Comparison of ENCODE assay signal across 34 cellular contexts in genomic region chr13:100825551-100825950, GRCh38.
A peak's percentile ranks its signal among the peaks of the same experiment; 100 is the strongest.
DNase-seq lines count a peak whose midpoint lies in the region; ATAC-seq, FAIRE-seq and TF ChIP-seq lines count a peak whose summit lies in the region.
"Had no signal": no experiment of that assay in that cellular context is flagged by ENCODE, and none has a peak within 500 bp of the region (broad histone marks: within the 10 kb centered on the region; RNA-seq: fewer than 3 reads in every experiment).

No MANE protein-coding gene starts in this region.

- no peak overlapping the region for H3K4me3 Mint-ChIP-seq in naive thymus-derived CD4-positive, alpha-beta T cell
- H3K4me3 Mint-ChIP-seq: activated T-cell treated with anti-CD3 and anti-CD28 coated beads, Interleukin-2, amount 50 U/mL, for 4 hours; CD4-positive, CD25-positive, alpha-beta regulatory T cell; nephron progenitor cell; stimulated activated naive B cell treated with anti-CD40 and anti-IgM and Interleukin-4, amounts not matched to agents 10 μg/mL and 1 μg/mL and 100 μg/mL, for 72 hours; T-helper 17 cell had no signal

- no peaks in the 10 kb centered on the region for H3F3A ChIP-seq in PC-3 (ENCODE audit: low read length, unreplicated experiment)

- H4K91ac ChIP-seq in mesenchymal stem cell (ENCODE audit: low read length): no peak overlapping the region

- 94% methylated on average over 3 of the region's 3 CpGs for WGBS in mesenchymal stem cell

- H3K14ac ChIP-seq in mesenchymal stem cell (ENCODE audit: low read length in 2 of 2): no peak overlapping the region

- POLR2A ChIA-PET in PC-3 (lab: Charles Lee; ENCODE audit: unreplicated experiment): no interaction called here
- POLR2A ChIA-PET in naive thymus-derived CD4-positive, alpha-beta T cell (lab: Charles Lee): no interaction called here

- no peak overlapping the region for H3K23ac ChIP-seq in mesenchymal stem cell (ENCODE audit: low read length in 2 of 2)

- H3K36me3 Mint-ChIP-seq in naive thymus-derived CD4-positive, alpha-beta T cell: no peaks in the 10 kb centered on the region
- H3K36me3 Mint-ChIP-seq: CD4-positive, CD25-positive, alpha-beta regulatory T cell; stimulated activated naive B cell treated with anti-CD40 and anti-IgM and Interleukin-4, amounts not matched to agents 10 μg/mL and 1 μg/mL and 100 μg/mL, for 72 hours had no signal

- CTCF ChIA-PET in PC-3 (lab: Charles Lee): no interaction called here
- CTCF ChIA-PET in naive thymus-derived CD4-positive, alpha-beta T cell (lab: Charles Lee): no interaction called here

- H2AFZ ChIP-seq in PC-3 (ENCODE audit: low read length) (no peak overlapping the region), mesenchymal stem cell (ENCODE audit: low read depth, low read length) (no peak overlapping the region)

- BruUV-seq in PC-3 (replicated peaks; lab: Mats Ljungman, UMichigan): no TSS peak

- FAIRE-seq in kidney (lab: Jason Lieb, UNC): no peak
- FAIRE-seq: D721Med, endothelial cell of umbilical vein, K562, pancreas had no signal

- H3K27ac ChIP-seq in PC-3 (ENCODE audit: low read length) (no peak overlapping the region), mesenchymal stem cell (ENCODE audit: low read length, poor library complexity, severe bottlenecking) (no peak overlapping the region), kidney (ENCODE audit: low read depth in 2 of 2, low read length in 2 of 2) (no peak overlapping the region)
- no peak overlapping the region for H3K27ac ChIP-seq in naive thymus-derived CD4-positive, alpha-beta T cell (ENCODE audit: low read depth, low read length)
- H3K27ac ChIP-seq: adrenal gland, pancreas, Peyer's patch, right atrium auricular region, thoracic aorta, vagina had no signal

- no peaks in the 10 kb centered on the region for H3K4me1 Mint-ChIP-seq in naive thymus-derived CD4-positive, alpha-beta T cell
- H3K4me1 Mint-ChIP-seq: CD4-positive, CD25-positive, alpha-beta regulatory T cell; stimulated activated naive B cell treated with anti-CD40 and anti-IgM and Interleukin-4, amounts not matched to agents 10 μg/mL and 1 μg/mL and 100 μg/mL, for 72 hours; T-helper 17 cell had no signal

- H3K79me2 ChIP-seq in PC-3 (ENCODE audit: low read length): no peaks in the 10 kb centered on the region

- H3K9ac ChIP-seq in PC-3 (ENCODE audit: low read length) (no peak overlapping the region), mesenchymal stem cell (ENCODE audit: low read length) (peak overlapping the region; percentile 51), kidney (ENCODE audit: low read length in 2 of 2) (no peak overlapping the region)

- H4K8ac ChIP-seq in mesenchymal stem cell (ENCODE audit: low read length): no peak overlapping the region

- H3K4ac ChIP-seq in mesenchymal stem cell (ENCODE audit: low read depth in 1 of 2, low read length in 2 of 2): no peak overlapping the region

- no peaks in the 10 kb centered on the region for H3K79me1 ChIP-seq in mesenchymal stem cell (replicated peaks; ENCODE audit: low read length, poor library complexity, severe bottlenecking)

- no peak overlapping the region for H3K18ac ChIP-seq in mesenchymal stem cell (ENCODE audit: low read depth in 1 of 2, low read length in 2 of 2)

- H3K36me3 ChIP-seq in PC-3 (ENCODE audit: low read depth, low read length) (no peaks in the 10 kb centered on the region), mesenchymal stem cell (ENCODE audit: control insufficient read depth in 1 of 2, insufficient read depth in 2 of 2, low read depth in 1 of 2, low read length in 2 of 2) (no peaks in the 10 kb centered on the region), kidney (ENCODE audit: control insufficient read depth in 1 of 2, insufficient read depth in 2 of 2, low read length in 2 of 2) (no peaks in the 10 kb centered on the region)
- H3K36me3 ChIP-seq in naive thymus-derived CD4-positive, alpha-beta T cell (ENCODE audit: control insufficient read depth in 2 of 3, insufficient read depth in 3 of 3, low read length in 3 of 3): no peaks in the 10 kb centered on the region
- H3K36me3 ChIP-seq: adrenal gland, pancreas, Peyer's patch, right atrium auricular region, thoracic aorta, vagina had no signal

- H3K27me3 ChIP-seq in PC-3 (ENCODE audit: low read length): peaks cover 21% of the 10 kb centered on the region
- H3K27me3 ChIP-seq in mesenchymal stem cell (ENCODE audit: control insufficient read depth in 1 of 2, insufficient read depth in 1 of 2, low read length in 2 of 2): no peaks in the 10 kb centered on the region
- no peaks in the 10 kb centered on the region for H3K27me3 ChIP-seq in naive thymus-derived CD4-positive, alpha-beta T cell (ENCODE audit: control insufficient read depth in 2 of 2, insufficient read depth in 2 of 2, low read length in 2 of 2)
- H3K27me3 ChIP-seq: adrenal gland, pancreas, Peyer's patch, right atrium auricular region, vagina had no signal

- H3K27me3 Mint-ChIP-seq in naive thymus-derived CD4-positive, alpha-beta T cell: peaks cover 3 to 20% (median 13%) of the 10 kb centered on the region in 5 donors
- H3K27me3 Mint-ChIP-seq: stimulated activated naive B cell treated with anti-CD40 and anti-IgM and Interleukin-4, amounts not matched to agents 10 μg/mL and 1 μg/mL and 100 μg/mL, for 72 hours had no signal

- H2BK120ac ChIP-seq in mesenchymal stem cell (ENCODE audit: low read depth, low read length): no peak overlapping the region

- H2BK5ac ChIP-seq in mesenchymal stem cell (ENCODE audit: low read depth, low read length, poor library complexity, severe bottlenecking): no peak overlapping the region

- H3K4me2 ChIP-seq in PC-3 (ENCODE audit: low read length) (no peak overlapping the region), mesenchymal stem cell (ENCODE audit: low read length, poor library complexity, severe bottlenecking) (no peak overlapping the region)

- H3K9me3 ChIP-seq in PC-3 (ENCODE audit: low read length) (no peaks in the 10 kb centered on the region), mesenchymal stem cell (ENCODE audit: control insufficient read depth, low read length) (no peaks in the 10 kb centered on the region), kidney (ENCODE audit: control insufficient read depth in 1 of 2, low read length in 2 of 2) (peaks cover 2 to 4% of the 10 kb centered on the region in 2 donors)
- no peaks in the 10 kb centered on the region for H3K9me3 ChIP-seq in naive thymus-derived CD4-positive, alpha-beta T cell (ENCODE audit: control insufficient read depth in 2 of 3, low read length in 3 of 3)
- H3K9me3 ChIP-seq: adrenal gland, mucosa of descending colon, pancreas, Peyer's patch, vagina had no signal

- no peak overlapping the region for H3K27ac Mint-ChIP-seq in naive thymus-derived CD4-positive, alpha-beta T cell
- H3K27ac Mint-ChIP-seq: CD4-positive, CD25-positive, alpha-beta regulatory T cell; HFFc6; nephron progenitor cell; stimulated activated naive B cell treated with anti-CD40 and anti-IgM and Interleukin-4, amounts not matched to agents 10 μg/mL and 1 μg/mL and 100 μg/mL, for 72 hours; T-helper 17 cell had no signal

- no peak overlapping the region for H2BK15ac ChIP-seq in mesenchymal stem cell (ENCODE audit: low read depth, poor library complexity, severe bottlenecking)

- no peak overlapping the region for H2AK5ac ChIP-seq in mesenchymal stem cell (ENCODE audit: low read length, severe bottlenecking)

- ATAC-seq in PC-3: peak; percentile 43; the same call in 1 of the 2 replicates
- no peak for ATAC-seq in naive thymus-derived CD4-positive, alpha-beta T cell
- ATAC-seq: activated T-cell treated with anti-CD3 and anti-CD28 coated beads, Interleukin-2, amount 50 U/mL, for 4 hours; K562; mucosa of descending colon; stimulated activated naive B cell treated with anti-CD40 and anti-IgM and Interleukin-4, amounts not matched to agents 10 μg/mL and 1 μg/mL and 100 μg/mL, for 72 hours; T-helper 17 cell had no signal

- H3K4me3 ChIP-seq in PC-3 (ENCODE audit: low read length) (no peak overlapping the region), choroid plexus epithelial cell (ENCODE audit: low read depth, low read length) (no peak overlapping the region), mesenchymal stem cell (ENCODE audit: insufficient read depth in 1 of 2, low read depth in 1 of 2, low read length in 2 of 2) (no peak overlapping the region), kidney (ENCODE audit: low read length in 2 of 2) (no peak overlapping the region)
- no peak overlapping the region for H3K4me3 ChIP-seq in naive thymus-derived CD4-positive, alpha-beta T cell (ENCODE audit: low read length)
- H3K4me3 ChIP-seq: adrenal gland, K562, mucosa of descending colon, pancreas, Peyer's patch, right atrium auricular region, thoracic aorta, vagina had no signal

- peaks cover 7% of the 10 kb centered on the region; the same call in 1 of the 2 replicates for H3K4me1 ChIP-seq in PC-3 (ENCODE audit: insufficient read depth, low read length)
- no peaks in the 10 kb centered on the region for H3K4me1 ChIP-seq in mesenchymal stem cell (ENCODE audit: control insufficient read depth, insufficient read depth, low read depth, low read length)
- H3K4me1 ChIP-seq in kidney (ENCODE audit: control insufficient read depth in 1 of 2, insufficient read depth in 1 of 2, low read depth in 1 of 2, low read length in 2 of 2): no peaks in the 10 kb centered on the region
- no peaks in the 10 kb centered on the region for H3K4me1 ChIP-seq in naive thymus-derived CD4-positive, alpha-beta T cell (ENCODE audit: control insufficient read depth in 2 of 2, insufficient read depth in 2 of 2, low read length in 2 of 2)
- H3K4me1 ChIP-seq: adrenal gland, pancreas, Peyer's patch, right atrium auricular region, vagina had no signal

- no peaks in the 10 kb centered on the region for H3K9me2 ChIP-seq in PC-3 (replicated peaks; ENCODE audit: low read length)

- H2BK12ac ChIP-seq in mesenchymal stem cell (ENCODE audit: low read length in 2 of 2): no peak overlapping the region

- intact Hi-C loops in PC-3 (cut with micrococcal nuclease): no loop called here
- intact Hi-C loops in kidney (cut with DNase I): no loop called here
- intact Hi-C loops in naive thymus-derived CD4-positive, alpha-beta T cell (cut with micrococcal nuclease): no loop called here

- peak; percentile 6 for DNase-seq in EH (ENCODE audit: low read depth)
- DNase-seq in PC-3: peak; percentile 43
- peak; percentile 44 for DNase-seq in choroid plexus epithelial cell (ENCODE audit: low read depth)
- no peak for DNase-seq in mesenchymal stem cell
- DNase-seq in kidney: no peak
- no peak for DNase-seq in amygdala (lab: John Stamatoyannopoulos, UW)
- DNase-seq in naive thymus-derived CD4-positive, alpha-beta T cell: no peak
- no peak for DNase-seq in HuH-7 (ENCODE audit: low spot score)
- DNase-seq: activated CD4-positive, alpha-beta T cell treated with anti-CD3 and anti-CD28 coated beads for 48 hours; activated T-cell treated with anti-CD3 and anti-CD28 coated beads, Interleukin-2, amount 50 U/mL, for 4 hours; adrenal gland; CD4-positive, CD25-positive, alpha-beta regulatory T cell; central memory CD4-positive, alpha-beta T cell; HFFc6; hypothalamus; islet precursor cell; mucosa of descending colon; NCI-H146; NCI-H2171; NCI-H524 treated with DMSO at 0.1 percent for 48 hours; nephron progenitor cell; NK-92 treated with Interleukin-12 subunit alpha and Interleukin-12 subunit beta, amount 100 ng/mL, for 24 hours; pancreas; Peyer's patch; stimulated activated CD4-positive, alpha-beta T cell treated with anti-CD3 and anti-CD28 coated beads, Interleukin-12 subunit alpha, Interleukin-12 subunit beta, amount 100 ng/mL, for 4 hours; stimulated activated CD4-positive, alpha-beta T cell treated with anti-CD3 and anti-CD28 coated beads, Interleukin-4, amount 100 ng/mL, for 24 hours; stimulated activated naive B cell treated with anti-CD40 and anti-IgM and Interleukin-4, amounts not matched to agents 10 μg/mL and 1 μg/mL and 100 μg/mL, for 72 hours; T-helper 17 cell had no signal

- H3K9me3 Mint-ChIP-seq in naive thymus-derived CD4-positive, alpha-beta T cell: peaks cover 0 to 15% (median 5%) of the 10 kb centered on the region in 11 donors
- H3K9me3 Mint-ChIP-seq: activated T-cell treated with anti-CD3 and anti-CD28 coated beads, Interleukin-2, amount 50 U/mL, for 4 hours had no signal

- TF ChIP-seq CTCF in PC-3 (conservative IDR thresholded peaks at IDR 0.05; ENCODE audit: low read depth, low read length): no peak
- TF ChIP-seq CTCF in choroid plexus epithelial cell (conservative IDR thresholded peaks at IDR 0.05; ENCODE audit: low read depth, low read length): no peak
- no peak for TF ChIP-seq CTCF in kidney (IDR thresholded peaks at IDR 0.05; ENCODE audit: borderline replicate concordance, extremely low read depth, insufficient read depth)

- no peaks in the 10 kb centered on the region for H4K20me1 ChIP-seq in PC-3 (ENCODE audit: low read length)

Comparison
In these comparisons a context has a peak if more than half of its experiments do, and no peak if none do; other contexts are left out.
1. DNase-seq: peak in EH (single experiment), PC-3 (single experiment) and choroid plexus epithelial cell (single experiment); none in mesenchymal stem cell (single experiment), kidney (single experiment), amygdala (0 of 56), naive thymus-derived CD4-positive, alpha-beta T cell (0 of 9) and HuH-7 (single experiment).